ENCODE assay signal across 1 cellular context in genomic region chr1:209758360-209758759, GRCh38.
TF ChIP-seq lines count a peak whose summit lies in the region.

No MANE protein-coding gene starts in this region.

TF ChIP-seq in GM12878, 131 proteins besides CTCF, POLR2A, EP300 and RAD21:
- TF ChIP-seq HCFC1 (IDR thresholded peaks at IDR 0.05; ENCODE audit: low read length) (no peak), CREM (IDR thresholded peaks at IDR 0.05; ENCODE audit: low read depth) (no peak), RB1 (IDR thresholded peaks at IDR 0.05; ENCODE audit: borderline replicate concordance) (no peak), SIN3A (IDR thresholded peaks at IDR 0.05; ENCODE audit: low read depth, low read length) (no peak), IKZF1 (conservative IDR thresholded peaks at IDR 0.05) (0 out of 2 replicates have a peak, but pooled peaks have one; percentile 21)
